15 cellular contexts compared by ENCODE assay signal in genomic region chr3:170999737-171000242, GRCh38. TPM values are rescaled to one million over a fixed set of nuclear protein-coding genes. Genes with fewer than 3 reads are reported as not detected.
A peak's percentile ranks its signal among the peaks of the same experiment; 100 is the strongest.
DNase-seq lines count a peak whose midpoint lies in the region; ATAC-seq and TF ChIP-seq lines count a peak whose summit lies in the region.
"Had no signal": no experiment of that assay in that cellular context is flagged by ENCODE, and none has a peak within 500 bp of the region (broad histone marks: within the 10 kb centered on the region; RNA-seq: fewer than 3 reads in every experiment).

No MANE protein-coding gene starts in this region.

- no peak for TF ChIP-seq CTCF in Panc1 (IDR thresholded peaks at IDR 0.05)
- TF ChIP-seq CTCF in epithelial cell of proximal tubule (conservative IDR thresholded peaks at IDR 0.05; ENCODE audit: low read depth, low read length), result no peak
- no peak for TF ChIP-seq CTCF in omental fat pad (IDR thresholded peaks at IDR 0.05)
- TF ChIP-seq CTCF in CD8-positive, alpha-beta T cell (IDR thresholded peaks at IDR 0.05), result no peak
- TF ChIP-seq CTCF in activated CD8-positive, alpha-beta T cell treated with anti-CD3 and anti-CD28 coated beads for 36 hours (IDR thresholded peaks at IDR 0.05), result no peak

- CTCF ChIA-PET in Panc1 (lab: Charles Lee), result no interaction called here
- CTCF ChIA-PET in CD8-positive, alpha-beta T cell (lab: Charles Lee), result no interaction called here
- CTCF ChIA-PET in activated CD8-positive, alpha-beta T cell treated with anti-CD3 and anti-CD28 coated beads for 36 hours (lab: Charles Lee), result no interaction called here

- no TSS peak for BruUV-seq in Panc1 (replicated peaks; lab: Mats Ljungman, UMichigan)

- POLR2A ChIA-PET in Panc1 (lab: Charles Lee), result no interaction called here
- POLR2A ChIA-PET in CD8-positive, alpha-beta T cell (lab: Charles Lee), result no interaction called here
- POLR2A ChIA-PET in activated CD8-positive, alpha-beta T cell treated with anti-CD3 and anti-CD28 coated beads for 36 hours (lab: Charles Lee), result no interaction called here

- DNase-seq in EL, result peak; percentile 92
- peak; percentile 24 for DNase-seq in Panc1 (ENCODE audit: low read depth, low spot score)
- DNase-seq in epithelial cell of proximal tubule (ENCODE audit: low read depth), result peak; percentile 69
- DNase-seq in omental fat pad (ENCODE audit: low spot score), result no peak
- no peak for DNase-seq in CD8-positive, alpha-beta T cell
- no peak for DNase-seq in NCI-H748 treated with DMSO at 0.1 percent for 48 hours (lab: John Stamatoyannopoulos, UW)
- no peak for DNase-seq in activated CD8-positive, alpha-beta T cell treated with anti-CD3 and anti-CD28 coated beads for 36 hours
- no peak for DNase-seq in stimulated activated CD4-positive, alpha-beta T cell treated with anti-CD3 and anti-CD28 coated beads, Interleukin-1b, Interleukin-23, amount 100 ng/mL, for 48 hours
- DNase-seq: activated CD8-positive, alpha-beta T cell treated with anti-CD3 and anti-CD28 coated beads, Interleukin-2, amount 10 ng/mL, durations not matched to agents 7 days and 5 days; DND-41; naive thymus-derived CD4-positive, alpha-beta T cell; NCI-H1048; SIG-M5; stimulated activated CD4-positive, alpha-beta T cell treated with anti-CD3 and anti-CD28 coated beads, Interleukin-4, amount 100 ng/mL, for 4 hours; thyroid gland had no signal

- H3K36me3 Mint-ChIP-seq in CD8-positive, alpha-beta T cell, result no peaks in the 10 kb centered on the region
- H3K36me3 Mint-ChIP-seq in activated CD8-positive, alpha-beta T cell treated with anti-CD3 and anti-CD28 coated beads for 36 hours (ENCODE audit: low read depth), result no peaks in the 10 kb centered on the region
- H3K36me3 Mint-ChIP-seq: naive thymus-derived CD4-positive, alpha-beta T cell had no signal

- H3K4me3 Mint-ChIP-seq in CD8-positive, alpha-beta T cell, result no peak overlapping the region
- no peak overlapping the region for H3K4me3 Mint-ChIP-seq in activated CD8-positive, alpha-beta T cell treated with anti-CD3 and anti-CD28 coated beads for 36 hours
- H3K4me3 Mint-ChIP-seq: activated CD8-positive, alpha-beta T cell treated with anti-CD3 and anti-CD28 coated beads, Interleukin-2, amount 10 ng/mL, durations not matched to agents 7 days and 5 days; naive thymus-derived CD4-positive, alpha-beta T cell had no signal

- intact Hi-C loops in Panc1 (cut with micrococcal nuclease; ENCODE audit: unreplicated experiment), result no loop called here
- intact Hi-C loops in CD8-positive, alpha-beta T cell (cut with DNase I, micrococcal nuclease), result no loop called here
- intact Hi-C loops in activated CD8-positive, alpha-beta T cell treated with anti-CD3 and anti-CD28 coated beads for 36 hours (cut with micrococcal nuclease), result no loop called here

- H3K4me3 ChIP-seq in Panc1 (ENCODE audit: low read depth in 2 of 2, low read length in 2 of 2) (no peak overlapping the region), epithelial cell of proximal tubule (ENCODE audit: low read depth, low read length) (no peak overlapping the region)
- H3K4me3 ChIP-seq in CD8-positive, alpha-beta T cell (ENCODE audit: low read depth, low read length), result no peak overlapping the region
- H3K4me3 ChIP-seq: thyroid gland had no signal

- no peaks in the 10 kb centered on the region for H3K27me3 ChIP-seq in Panc1 (ENCODE audit: control insufficient read depth, insufficient read depth, low read length)
- no peaks in the 10 kb centered on the region for H3K27me3 ChIP-seq in CD8-positive, alpha-beta T cell (ENCODE audit: insufficient read depth, low read length)
- H3K27me3 ChIP-seq: thyroid gland had no signal

- no peaks in the 10 kb centered on the region for H3K36me3 ChIP-seq in Panc1 (ENCODE audit: control insufficient read depth, insufficient read depth, low read length)
- no peaks in the 10 kb centered on the region for H3K36me3 ChIP-seq in CD8-positive, alpha-beta T cell (ENCODE audit: insufficient read depth, low read length)
- H3K36me3 ChIP-seq: thyroid gland had no signal

- H3K4me1 Mint-ChIP-seq in CD8-positive, alpha-beta T cell (ENCODE audit: low read depth), result no peaks in the 10 kb centered on the region
- H3K4me1 Mint-ChIP-seq in activated CD8-positive, alpha-beta T cell treated with anti-CD3 and anti-CD28 coated beads for 36 hours (ENCODE audit: low read depth), result no peaks in the 10 kb centered on the region

- ATAC-seq in Panc1, result peak; percentile 49; the same call in 1 of the 2 replicates
- peak; percentile 64 for ATAC-seq in omental fat pad (ENCODE audit: low FRiP score)
- ATAC-seq in CD8-positive, alpha-beta T cell, result no peak
- ATAC-seq in activated CD8-positive, alpha-beta T cell treated with anti-CD3 and anti-CD28 coated beads for 36 hours, result no peak
- ATAC-seq: activated CD8-positive, alpha-beta T cell treated with anti-CD3 and anti-CD28 coated beads, Interleukin-2, amount 10 ng/mL, durations not matched to agents 7 days and 5 days; naive thymus-derived CD4-positive, alpha-beta T cell had no signal

- in situ Hi-C loops in Panc1 (cut with HindIII; ENCODE audit: low pct_unique_long_range_greater_than_20kb, low sequenced_read_pairs), result no loop called here

- H3K27me3 Mint-ChIP-seq in CD8-positive, alpha-beta T cell (ENCODE audit: low read depth), result no peaks in the 10 kb centered on the region
- H3K27me3 Mint-ChIP-seq in activated CD8-positive, alpha-beta T cell treated with anti-CD3 and anti-CD28 coated beads for 36 hours, result no peaks in the 10 kb centered on the region

- H3K9me3 Mint-ChIP-seq in CD8-positive, alpha-beta T cell, result no peaks in the 10 kb centered on the region
- no peaks in the 10 kb centered on the region for H3K9me3 Mint-ChIP-seq in activated CD8-positive, alpha-beta T cell treated with anti-CD3 and anti-CD28 coated beads for 36 hours
- H3K9me3 Mint-ChIP-seq: naive thymus-derived CD4-positive, alpha-beta T cell had no signal

- no peak overlapping the region for H3K27ac ChIP-seq in Panc1 (ENCODE audit: low read length)
- H3K27ac ChIP-seq in CD8-positive, alpha-beta T cell (ENCODE audit: low read depth, low read length), result no peak overlapping the region
- H3K27ac ChIP-seq: thyroid gland had no signal

- H3K9me3 ChIP-seq in Panc1 (ENCODE audit: control insufficient read depth, insufficient read depth, low read depth, low read length), result no peaks in the 10 kb centered on the region
- H3K9me3 ChIP-seq in CD8-positive, alpha-beta T cell (ENCODE audit: low read length), result no peaks in the 10 kb centered on the region
- H3K9me3 ChIP-seq: thyroid gland had no signal

- H3K4me1 ChIP-seq in Panc1 (ENCODE audit: control insufficient read depth, insufficient read depth, low read length), result peaks cover 4% of the 10 kb centered on the region; the same call in 1 of the 2 replicates
- no peaks in the 10 kb centered on the region for H3K4me1 ChIP-seq in CD8-positive, alpha-beta T cell (ENCODE audit: insufficient read depth, low read length)
- H3K4me1 ChIP-seq: thyroid gland had no signal

- H3K27ac Mint-ChIP-seq in CD8-positive, alpha-beta T cell, result no peak overlapping the region
- no peak overlapping the region for H3K27ac Mint-ChIP-seq in activated CD8-positive, alpha-beta T cell treated with anti-CD3 and anti-CD28 coated beads for 36 hours
- H3K27ac Mint-ChIP-seq: activated CD8-positive, alpha-beta T cell treated with anti-CD3 and anti-CD28 coated beads, Interleukin-2, amount 10 ng/mL, durations not matched to agents 7 days and 5 days; naive thymus-derived CD4-positive, alpha-beta T cell had no signal

RNA-seq across cellular contexts. Expression of gene SLC2A2, which starts 26.7 kb away (rescaled TPM):
- total RNA-seq in Panc1 (2021; ENCODE audit: unreplicated experiment), result 0.13 TPM
- not detected for polyA plus RNA-seq in Panc1 (2012; ENCODE audit: insufficient read length)
- not detected in 2 replicates for total RNA-seq in epithelial cell of proximal tubule
- not detected for total RNA-seq in omental fat pad
- total RNA-seq in CD8-positive, alpha-beta T cell, result not detected
- not detected for total RNA-seq in activated CD8-positive, alpha-beta T cell treated with anti-CD3 and anti-CD28 coated beads for 36 hours
- total RNA-seq: activated CD8-positive, alpha-beta T cell treated with anti-CD3 and anti-CD28 coated beads, Interleukin-2, amount 10 ng/mL, durations not matched to agents 7 days and 5 days; naive thymus-derived CD4-positive, alpha-beta T cell; thyroid gland had no signal
- polyA plus RNA-seq: naive thymus-derived CD4-positive, alpha-beta T cell had no signal

Comparison
In these comparisons a context has a peak if more than half of its experiments do, and no peak if none do; other contexts are left out.
1. DNase-seq: peak in EL (single experiment), Panc1 (single experiment) and epithelial cell of proximal tubule (single experiment); none in omental fat pad (single experiment), CD8-positive, alpha-beta T cell (0 of 7), NCI-H748 treated with DMSO at 0.1 percent for 48 hours (single experiment), activated CD8-positive, alpha-beta T cell treated with anti-CD3 and anti-CD28 coated beads for 36 hours (single experiment) and stimulated activated CD4-positive, alpha-beta T cell treated with anti-CD3 and anti-CD28 coated beads, Interleukin-1b, Interleukin-23, amount 100 ng/mL, for 48 hours (single experiment).
2. ATAC-seq: peak in Panc1 (single experiment) and omental fat pad (single experiment); none in CD8-positive, alpha-beta T cell (single experiment) and activated CD8-positive, alpha-beta T cell treated with anti-CD3 and anti-CD28 coated beads for 36 hours (single experiment).